ENCODE assay signal across 19 cellular contexts in the genomic region with DNA sequence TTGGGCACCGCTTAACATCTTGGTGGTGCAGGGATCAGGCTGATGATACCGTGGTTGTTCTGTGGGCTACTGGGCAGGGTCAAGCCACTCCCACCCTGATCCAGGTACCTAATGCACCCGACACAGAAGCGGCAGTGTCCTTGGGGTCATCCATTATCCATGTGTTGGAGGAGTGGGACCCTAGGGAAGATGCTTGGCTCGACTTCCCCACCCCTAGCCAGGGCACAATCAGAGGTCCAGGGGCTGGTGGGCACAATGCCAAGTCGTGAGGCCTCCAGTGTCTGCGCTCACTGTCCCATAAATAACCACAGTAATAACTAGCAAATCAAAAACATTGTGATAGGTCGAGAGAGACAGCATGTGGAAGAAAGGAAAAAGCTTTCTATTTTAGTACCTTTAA. TPM values are rescaled to one million over a fixed set of nuclear protein-coding genes. Genes with fewer than 3 reads are reported as not detected.
DNase-seq lines count a peak whose midpoint lies in the region; ATAC-seq and TF ChIP-seq lines count a peak whose summit lies in the region.
"Had no signal": no experiment of that assay in that cellular context is flagged by ENCODE, and none has a peak within 500 bp of the region (broad histone marks: within the 10 kb centered on the region; RNA-seq: fewer than 3 reads in every experiment).

No MANE protein-coding gene starts in this region.

- CTCF ChIA-PET in activated naive CD4-positive, alpha-beta T cell treated with anti-CD3 and anti-CD28 coated beads for 36 hours (lab: Charles Lee) = no interaction called here

- no peaks in the 10 kb centered on the region for H3K27me3 Mint-ChIP-seq in activated naive CD4-positive, alpha-beta T cell treated with anti-CD3 and anti-CD28 coated beads for 36 hours (ENCODE audit: low read depth)
- H3K27me3 Mint-ChIP-seq: IgD-negative memory B cell had no signal

- intact Hi-C loops in left ventricle myocardium inferior (cut with micrococcal nuclease) = no loop called here
- intact Hi-C loops in sciatic nerve (cut with DNase I) = no loop called here
- intact Hi-C loops in upper lobe of right lung (cut with DNase I) = no loop called here
- intact Hi-C loops in activated naive CD4-positive, alpha-beta T cell treated with anti-CD3 and anti-CD28 coated beads for 36 hours (cut with micrococcal nuclease) = no loop called here

- H3K9me3 Mint-ChIP-seq in activated naive CD4-positive, alpha-beta T cell treated with anti-CD3 and anti-CD28 coated beads for 36 hours = no peaks in the 10 kb centered on the region
- H3K9me3 Mint-ChIP-seq: IgD-negative memory B cell; naive thymus-derived CD8-positive, alpha-beta T cell had no signal

- H3K4me3 Mint-ChIP-seq in activated naive CD4-positive, alpha-beta T cell treated with anti-CD3 and anti-CD28 coated beads for 36 hours = no peak overlapping the region
- H3K4me3 Mint-ChIP-seq: IgD-negative memory B cell; naive thymus-derived CD8-positive, alpha-beta T cell had no signal

- DNase-seq in left ventricle myocardium inferior (peak; percentile 51), sciatic nerve (ENCODE audit: low spot score) (no peak), upper lobe of right lung (no peak), NOMO-1 treated with DMSO at 0.1 percent for 48 hours (lab: John Stamatoyannopoulos, UW; ENCODE audit: unreplicated experiment) (no peak), UCSD-AML1 (lab: John Stamatoyannopoulos, UW; ENCODE audit: unreplicated experiment) (no peak)
- no peak for DNase-seq in activated naive CD4-positive, alpha-beta T cell treated with anti-CD3 and anti-CD28 coated beads for 36 hours
- DNase-seq: adrenal gland; Calu3; cerebellar nuclear complex; lower lobe of right lung; naive thymus-derived CD8-positive, alpha-beta T cell; NCI-H187 treated with DMSO at 0.1 percent for 48 hours; NCI-H510A; T-helper 9 cell had no signal

- H3K27ac ChIP-seq in cingulate gyrus (ENCODE audit: low read depth, low read length) (peak overlapping the region; percentile 80), left ventricle myocardium inferior (replicated peaks) (peak overlapping the region; percentile 84), upper lobe of right lung (peak overlapping the region; percentile 30)
- H3K27ac ChIP-seq: lower lobe of right lung had no signal

- H3K36me3 Mint-ChIP-seq in activated naive CD4-positive, alpha-beta T cell treated with anti-CD3 and anti-CD28 coated beads for 36 hours (ENCODE audit: low read depth) = no peaks in the 10 kb centered on the region
- H3K36me3 Mint-ChIP-seq: IgD-negative memory B cell; naive thymus-derived CD8-positive, alpha-beta T cell had no signal

- H3K4me1 ChIP-seq in left ventricle myocardium inferior = peaks cover 55% of the 10 kb centered on the region
- H3K4me1 ChIP-seq in upper lobe of right lung = peaks cover 23% of the 10 kb centered on the region

- H3K9me3 ChIP-seq in left ventricle myocardium inferior (replicated peaks) = no peaks in the 10 kb centered on the region
- no peaks in the 10 kb centered on the region for H3K9me3 ChIP-seq in upper lobe of right lung
- H3K9me3 ChIP-seq: adrenal gland, lower lobe of right lung had no signal

- ATAC-seq in sciatic nerve (peak; percentile 4), upper lobe of right lung (no peak)
- ATAC-seq: activated CD4-positive, CD25-positive, alpha-beta regulatory T cell treated with anti-CD3 and anti-CD28 coated beads, Interleukin-2, amount 50 U/mL, for 24 hours; naive thymus-derived CD8-positive, alpha-beta T cell had no signal

- no peak overlapping the region for H3K27ac Mint-ChIP-seq in activated naive CD4-positive, alpha-beta T cell treated with anti-CD3 and anti-CD28 coated beads for 36 hours
- H3K27ac Mint-ChIP-seq: IgD-negative memory B cell had no signal

- H3K4me3 ChIP-seq in left ventricle myocardium inferior (no peak overlapping the region), upper lobe of right lung (no peak overlapping the region)
- H3K4me3 ChIP-seq: adrenal gland, lower lobe of right lung had no signal

- peaks cover 13% of the 10 kb centered on the region for H3K4me1 Mint-ChIP-seq in activated naive CD4-positive, alpha-beta T cell treated with anti-CD3 and anti-CD28 coated beads for 36 hours (ENCODE audit: low read depth)
- H3K4me1 Mint-ChIP-seq: IgD-negative memory B cell had no signal

- H3K36me3 ChIP-seq in left ventricle myocardium inferior = no peaks in the 10 kb centered on the region
- H3K36me3 ChIP-seq in upper lobe of right lung = no peaks in the 10 kb centered on the region
- H3K36me3 ChIP-seq: adrenal gland, lower lobe of right lung had no signal

- no peak for TF ChIP-seq CTCF in left ventricle myocardium inferior (IDR thresholded peaks at IDR 0.05; ENCODE audit: borderline replicate concordance)
- no peak for TF ChIP-seq CTCF in upper lobe of right lung (IDR thresholded peaks at IDR 0.05)

- no peaks in the 10 kb centered on the region for H3K27me3 ChIP-seq in left ventricle myocardium inferior (ENCODE audit: low read depth)
- H3K27me3 ChIP-seq in upper lobe of right lung = no peaks in the 10 kb centered on the region
- H3K27me3 ChIP-seq: adrenal gland had no signal

RNA-seq across cellular contexts. Expression of a gene that starts 37.7 kb away (rescaled TPM):
- total RNA-seq in left ventricle myocardium inferior (62.6 TPM), sciatic nerve (123 TPM), upper lobe of right lung (83.8 TPM)
- not detected for total RNA-seq in activated naive CD4-positive, alpha-beta T cell treated with anti-CD3 and anti-CD28 coated beads for 36 hours
- total RNA-seq: activated CD8-positive, alpha-beta memory T cell treated with anti-CD3 and anti-CD28 coated beads for 36 hours; naive thymus-derived CD8-positive, alpha-beta T cell had no signal

RNA-seq across cellular contexts. Expression of a gene that starts 44.6 kb away (rescaled TPM):
- total RNA-seq in left ventricle myocardium inferior (0.27 TPM), sciatic nerve (not detected), upper lobe of right lung (not detected)
- total RNA-seq in activated naive CD4-positive, alpha-beta T cell treated with anti-CD3 and anti-CD28 coated beads for 36 hours = not detected
- total RNA-seq: activated CD8-positive, alpha-beta memory T cell treated with anti-CD3 and anti-CD28 coated beads for 36 hours; adrenal gland; Calu3; lower lobe of right lung; naive thymus-derived CD8-positive, alpha-beta T cell; pulmonary artery endothelial cell had no signal

Comparison
In these comparisons a context has a peak if more than half of its experiments do, and no peak if none do; other contexts are left out.
1. H3K27ac ChIP-seq: peak in every context shown above with its lines; median percentile 84 in left ventricle myocardium inferior; 80 in cingulate gyrus; 30 in upper lobe of right lung.
2. RNA of a gene that starts 37.7 kb away (total RNA-seq): 123 TPM in sciatic nerve (single experiment), 83.8 TPM in upper lobe of right lung (single experiment) and 62.6 TPM in left ventricle myocardium inferior (single experiment); not detected in activated naive CD4-positive, alpha-beta T cell treated with anti-CD3 and anti-CD28 coated beads for 36 hours; every median in the first group is over 10 times any median in the second.